Comparison of ENCODE assay signal across 21 cellular contexts in genomic region chr16:49747654-49748053, GRCh38.
"Had no signal": no experiment of that assay in that cellular context is flagged by ENCODE, and none has a peak within 500 bp of the region (broad histone marks: within the 10 kb centered on the region; RNA-seq: fewer than 3 reads in every experiment).

No MANE protein-coding gene starts in this region.

- H3K36me3 Mint-ChIP-seq: naive thymus-derived CD4-positive, alpha-beta T cell; natural killer cell treated with Interleukin-12 subunit alpha and Interleukin-12 subunit beta and Interleukin-15 and Interleukin-18, amount 100 ng/mL, for 72 hours; stimulated activated effector memory CD8-positive, alpha-beta T cell treated with anti-CD3 and anti-CD28 coated beads, Interleukin-12 subunit alpha, Interleukin-12 subunit beta, amount 100 ng/mL, for 72 hours had no signal

- H3K27me3 ChIP-seq: pancreas, sigmoid colon, suprapubic skin, upper lobe of right lung had no signal

- H3K4me3 ChIP-seq: left ventricle myocardium inferior, lung, mucosa of descending colon, pancreas, prostate gland, sigmoid colon, spleen, suprapubic skin, thoracic aorta, tibial artery, upper lobe of right lung had no signal

- H3K4me1 Mint-ChIP-seq: naive thymus-derived CD4-positive, alpha-beta T cell; stimulated activated effector memory CD8-positive, alpha-beta T cell treated with anti-CD3 and anti-CD28 coated beads, Interleukin-12 subunit alpha, Interleukin-12 subunit beta, amount 100 ng/mL, for 72 hours had no signal

- H3K36me3 ChIP-seq: left ventricle myocardium inferior, pancreas, prostate gland, sigmoid colon, spleen, suprapubic skin, thoracic aorta, tibial artery, upper lobe of right lung had no signal

- H3K9me3 Mint-ChIP-seq: naive thymus-derived CD4-positive, alpha-beta T cell; natural killer cell treated with Interleukin-12 subunit alpha and Interleukin-12 subunit beta and Interleukin-15 and Interleukin-18, amount 100 ng/mL, for 72 hours; stimulated activated effector memory CD8-positive, alpha-beta T cell treated with anti-CD3 and anti-CD28 coated beads, Interleukin-12 subunit alpha, Interleukin-12 subunit beta, amount 100 ng/mL, for 72 hours; stimulated activated naive CD8-positive, alpha-beta T cell treated with anti-CD3 and anti-CD28 coated beads, Interleukin-15, Interleukin-2, amounts not matched to agents 100 ng/mL and 50 ng/mL, for 24 hours had no signal

- DNase-seq: islet precursor cell; left ventricle myocardium inferior; midbrain; mucosa of descending colon; naive thymus-derived CD4-positive, alpha-beta T cell; pancreas; retina; small intestine; spleen; stimulated activated CD4-positive, alpha-beta T cell treated with anti-CD3 and anti-CD28 coated beads, Interleukin-4, amount 100 ng/mL, for 24 hours; stimulated activated naive CD4-positive, alpha-beta T cell; tibial artery; upper lobe of right lung had no signal

- H3K4me1 ChIP-seq: pancreas, prostate gland, spleen, tibial artery, upper lobe of right lung had no signal

- H3K27ac ChIP-seq: left ventricle myocardium inferior, pancreas, prostate gland, spleen, suprapubic skin, thoracic aorta, tibial artery, upper lobe of right lung had no signal

- H3K9me3 ChIP-seq: left ventricle myocardium inferior, mucosa of descending colon, pancreas, prostate gland, sigmoid colon, spleen, suprapubic skin, thoracic aorta, tibial artery, upper lobe of right lung had no signal

- H3K4me3 Mint-ChIP-seq: naive thymus-derived CD4-positive, alpha-beta T cell; natural killer cell treated with Interleukin-12 subunit alpha and Interleukin-12 subunit beta and Interleukin-15 and Interleukin-18, amount 100 ng/mL, for 72 hours; stimulated activated effector memory CD8-positive, alpha-beta T cell treated with anti-CD3 and anti-CD28 coated beads, Interleukin-12 subunit alpha, Interleukin-12 subunit beta, amount 100 ng/mL, for 72 hours; stimulated activated naive CD8-positive, alpha-beta T cell treated with anti-CD3 and anti-CD28 coated beads, Interleukin-15, Interleukin-2, amounts not matched to agents 100 ng/mL and 50 ng/mL, for 24 hours had no signal

- ATAC-seq: mucosa of descending colon; naive thymus-derived CD4-positive, alpha-beta T cell; natural killer cell treated with Interleukin-12 subunit alpha and Interleukin-12 subunit beta and Interleukin-15 and Interleukin-18, amount 100 ng/mL, for 72 hours; stimulated activated effector memory CD8-positive, alpha-beta T cell treated with anti-CD3 and anti-CD28 coated beads, Interleukin-12 subunit alpha, Interleukin-12 subunit beta, amount 100 ng/mL, for 72 hours; upper lobe of right lung had no signal

- H3K27ac Mint-ChIP-seq: naive thymus-derived CD4-positive, alpha-beta T cell; natural killer cell treated with Interleukin-12 subunit alpha and Interleukin-12 subunit beta and Interleukin-15 and Interleukin-18, amount 100 ng/mL, for 72 hours; stimulated activated effector memory CD8-positive, alpha-beta T cell treated with anti-CD3 and anti-CD28 coated beads, Interleukin-12 subunit alpha, Interleukin-12 subunit beta, amount 100 ng/mL, for 72 hours; stimulated activated naive CD8-positive, alpha-beta T cell treated with anti-CD3 and anti-CD28 coated beads, Interleukin-15, Interleukin-2, amounts not matched to agents 100 ng/mL and 50 ng/mL, for 24 hours had no signal
